ENCODE assay signal across 8 cellular contexts in genomic region chr15:66287461-66288055, GRCh38. TPM values are rescaled to one million over a fixed set of nuclear protein-coding genes. Genes with fewer than 3 reads are reported as not detected.
DNase-seq lines count a peak whose midpoint lies in the region; ATAC-seq and TF ChIP-seq lines count a peak whose summit lies in the region.

No MANE protein-coding gene starts in this region.

- POLR2A ChIA-PET in CD4-positive, alpha-beta T cell (lab: Charles Lee) = interaction anchor here (1.1 kb wide), 1 partner anchor 26 kb away, joined by 3 read pairs; no protein-coding TSS in a partner anchor

- TF ChIP-seq CTCF in CD4-positive, alpha-beta T cell (IDR thresholded peaks at IDR 0.05) = peak; percentile 91
- TF ChIP-seq CTCF in HFFc6 (IDR thresholded peaks at IDR 0.05) (peak; percentile 89), testis (IDR thresholded peaks at IDR 0.05) (peak in 2 of 3 experiments; percentile 32 to 62)

- peaks cover 27% of the 10 kb centered on the region for H3K4me1 Mint-ChIP-seq in CD4-positive, alpha-beta T cell (ENCODE audit: low read depth)
- H3K4me1 Mint-ChIP-seq in HFFc6 (ENCODE audit: low read depth) = peaks cover 20% of the 10 kb centered on the region
- peaks cover 23% of the 10 kb centered on the region for H3K4me1 Mint-ChIP-seq in activated T-cell treated with anti-CD3 and anti-CD28 coated beads, Interleukin-2, amount 50 U/mL, for 24 hours (ENCODE audit: low read depth)

- no peak overlapping the region for H3K27ac Mint-ChIP-seq in CD4-positive, alpha-beta T cell
- no peak overlapping the region for H3K27ac Mint-ChIP-seq in HFFc6
- no peak overlapping the region for H3K27ac Mint-ChIP-seq in activated T-cell treated with anti-CD3 and anti-CD28 coated beads, Interleukin-2, amount 50 U/mL, for 24 hours

- no peaks in the 10 kb centered on the region for H3K27me3 Mint-ChIP-seq in CD4-positive, alpha-beta T cell
- H3K27me3 Mint-ChIP-seq in HFFc6 (ENCODE audit: insufficient read depth) = peaks cover 5% of the 10 kb centered on the region; the same call in 1 of the 2 replicates
- no peaks in the 10 kb centered on the region for H3K27me3 Mint-ChIP-seq in activated T-cell treated with anti-CD3 and anti-CD28 coated beads, Interleukin-2, amount 50 U/mL, for 24 hours

- H3K4me1 ChIP-seq in testis = peaks cover 3% of the 10 kb centered on the region

- DNase-seq in CD4-positive, alpha-beta T cell = no peak
- DNase-seq in HFFc6 (no peak), germinal center (ENCODE audit: low spot score) (peak; percentile 25), testis (no peak)
- no peak for DNase-seq in activated T-cell treated with anti-CD3 and anti-CD28 coated beads, Interleukin-2, amount 50 U/mL, for 24 hours

- no peak for ATAC-seq in CD4-positive, alpha-beta T cell (ENCODE audit: poor library complexity)
- ATAC-seq in SK-N-SH treated with all-trans-retinoic acid at 6 μM for 48 hours = peak; percentile 57; the same call in 2 of the 3 replicates
- no peak for ATAC-seq in GM18868 (IDR thresholded peaks at IDR 0.05; ENCODE audit: unreplicated experiment)
- ATAC-seq in HG03439 (IDR thresholded peaks at IDR 0.05; ENCODE audit: unreplicated experiment) = no peak

- H3K36me3 Mint-ChIP-seq in CD4-positive, alpha-beta T cell (ENCODE audit: low read depth) = no peaks in the 10 kb centered on the region
- H3K36me3 Mint-ChIP-seq in HFFc6 (ENCODE audit: low read depth) = no peaks in the 10 kb centered on the region
- H3K36me3 Mint-ChIP-seq in activated T-cell treated with anti-CD3 and anti-CD28 coated beads, Interleukin-2, amount 50 U/mL, for 24 hours (ENCODE audit: low read depth) = peaks cover 2% of the 10 kb centered on the region

- no peaks in the 10 kb centered on the region for H3K9me3 Mint-ChIP-seq in CD4-positive, alpha-beta T cell
- H3K9me3 Mint-ChIP-seq in HFFc6 = no peaks in the 10 kb centered on the region
- H3K9me3 Mint-ChIP-seq in activated T-cell treated with anti-CD3 and anti-CD28 coated beads, Interleukin-2, amount 50 U/mL, for 24 hours = no peaks in the 10 kb centered on the region

- intact Hi-C loops in CD4-positive, alpha-beta T cell (cut with DNase I, micrococcal nuclease) = loop anchor here (1.0 to 10.0 kb wide), 3 partner anchors 649 to 693 kb away; no protein-coding TSS in a partner anchor
- intact Hi-C loops in testis (cut with DNase I; ENCODE audit: low total_unique reads) = loop anchor here (10.0 kb wide), 1 partner anchor 303 kb away; no protein-coding TSS in a partner anchor

- H3K27me3 ChIP-seq in CD4-positive, alpha-beta T cell (ENCODE audit: control insufficient read depth, insufficient read depth, low read length) = no peaks in the 10 kb centered on the region
- no peaks in the 10 kb centered on the region for H3K27me3 ChIP-seq in testis

- no peak overlapping the region for H3K4me3 Mint-ChIP-seq in CD4-positive, alpha-beta T cell
- no peak overlapping the region for H3K4me3 Mint-ChIP-seq in HFFc6
- H3K4me3 Mint-ChIP-seq in activated T-cell treated with anti-CD3 and anti-CD28 coated beads, Interleukin-2, amount 50 U/mL, for 24 hours = no peak overlapping the region

- no peak overlapping the region for H3K27ac ChIP-seq in CD4-positive, alpha-beta T cell (ENCODE audit: low read depth, low read length)
- H3K27ac ChIP-seq in testis = no peak overlapping the region

- H3K36me3 ChIP-seq in testis (ENCODE audit: low read depth, missing control alignments) = no peaks in the 10 kb centered on the region

- CTCF ChIA-PET in CD4-positive, alpha-beta T cell (lab: Charles Lee) = interaction anchor here (0.7 kb wide), 7 partner anchors 34 to 653 kb away, joined by 3 to 5 read pairs (median 3); no protein-coding TSS in a partner anchor

- 25 to 36% methylated on average over 6 of the region's 6 CpGs for WGBS in testis, 2 donors

- H3K9me3 ChIP-seq in CD4-positive, alpha-beta T cell (ENCODE audit: control insufficient read depth, low read length) = no peaks in the 10 kb centered on the region
- H3K9me3 ChIP-seq in testis = no peaks in the 10 kb centered on the region

- H3K4me3 ChIP-seq in testis = no peak overlapping the region

- TF ChIP-seq POLR2A in testis (IDR thresholded peaks at IDR 0.05) = no peak

TF ChIP-seq in SK-N-SH treated with all-trans-retinoic acid at 6 μM for 48 hours, 23 proteins besides CTCF, POLR2A, EP300 and RAD21:
- no peak for TF ChIP-seq ZNF70 (CRISPR knock-in tag; IDR thresholded peaks at IDR 0.05)
- TF ChIP-seq, protein P1, sequence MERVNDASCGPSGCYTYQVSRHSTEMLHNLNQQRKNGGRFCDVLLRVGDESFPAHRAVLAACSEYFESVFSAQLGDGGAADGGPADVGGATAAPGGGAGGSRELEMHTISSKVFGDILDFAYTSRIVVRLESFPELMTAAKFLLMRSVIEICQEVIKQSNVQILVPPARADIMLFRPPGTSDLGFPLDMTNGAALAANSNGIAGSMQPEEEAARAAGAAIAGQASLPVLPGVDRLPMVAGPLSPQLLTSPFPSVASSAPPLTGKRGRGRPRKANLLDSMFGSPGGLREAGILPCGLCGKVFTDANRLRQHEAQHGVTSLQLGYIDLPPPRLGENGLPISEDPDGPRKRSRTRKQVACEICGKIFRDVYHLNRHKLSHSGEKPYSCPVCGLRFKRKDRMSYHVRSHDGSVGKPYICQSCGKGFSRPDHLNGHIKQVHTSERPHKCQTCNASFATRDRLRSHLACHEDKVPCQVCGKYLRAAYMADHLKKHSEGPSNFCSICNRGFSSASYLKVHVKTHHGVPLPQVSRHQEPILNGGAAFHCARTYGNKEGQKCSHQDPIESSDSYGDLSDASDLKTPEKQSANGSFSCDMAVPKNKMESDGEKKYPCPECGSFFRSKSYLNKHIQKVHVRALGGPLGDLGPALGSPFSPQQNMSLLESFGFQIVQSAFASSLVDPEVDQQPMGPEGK (CRISPR knock-in tag; IDR thresholded peaks at IDR 0.05; ENCODE audit: borderline replicate concordance) = no peak
- no peak for TF ChIP-seq TSHZ2 (CRISPR knock-in tag; IDR thresholded peaks at IDR 0.05)
- no peak for TF ChIP-seq ZNF565 (CRISPR knock-in tag; conservative IDR thresholded peaks at IDR 0.05; ENCODE audit: low read depth)
- no peak for TF ChIP-seq GLIS3 (CRISPR knock-in tag; IDR thresholded peaks at IDR 0.05)
- no peak for TF ChIP-seq ZNF8 (CRISPR knock-in tag; IDR thresholded peaks at IDR 0.05)
- TF ChIP-seq TCF4 (CRISPR knock-in tag; IDR thresholded peaks at IDR 0.05; ENCODE audit: borderline replicate concordance) = no peak
- TF ChIP-seq SNAI2 (CRISPR knock-in tag; IDR thresholded peaks at IDR 0.05) = no peak
- TF ChIP-seq ZFP30 (CRISPR knock-in tag; IDR thresholded peaks at IDR 0.05) = no peak
- TF ChIP-seq OSR1 (CRISPR knock-in tag; IDR thresholded peaks at IDR 0.05) = no peak

RNA-seq across cellular contexts. Expression of gene DIS3L, which starts 5.8 kb away (rescaled TPM):
- 10 to 100 TPM; 22.6 to 24.3 TPM for total RNA-seq in CD4-positive, alpha-beta T cell
- 10 to 100 TPM; 10.6 to 14.9 (median 13.5) TPM for total RNA-seq in HFFc6 (2021; fragmentation: NEBNext Ultra II Directional; extraction: Animal tissue kit (Norgen Biotek cat#: 25700))
- 10 to 100 TPM; 48.7 to 51.8 TPM for total RNA-seq in testis
- polyA plus RNA-seq in testis (ENCODE audit: insufficient read depth, low read depth, low replicate concordance) = 46.3 TPM

RNA-seq across cellular contexts. Expression of gene MEGF11, which starts 34.0 kb away (rescaled TPM):
- total RNA-seq in CD4-positive, alpha-beta T cell = not detected
- not detected for total RNA-seq in HFFc6 (2021; fragmentation: NEBNext Ultra II Directional; extraction: Animal tissue kit (Norgen Biotek cat#: 25700))
- 1 to 10 TPM; 4.5 to 8.6 TPM for total RNA-seq in testis
- 18.7 TPM for polyA plus RNA-seq in testis (ENCODE audit: insufficient read depth, low read depth, low replicate concordance)

Comparison
In these comparisons a context has a peak if more than half of its experiments do, and no peak if none do; other contexts are left out.
1. RNA of gene MEGF11, which starts 34.0 kb away (total RNA-seq): 4.5 to 8.6 TPM in testis; not detected in CD4-positive, alpha-beta T cell and not detected in HFFc6; every median in the first group is over 4 times any median in the second.
2. Peak in every context shown above with its lines, with median percentiles within 50 percentile points of each other: CTCF ChIP-seq.